7 cellular contexts compared by ENCODE assay signal in the genomic region with DNA sequence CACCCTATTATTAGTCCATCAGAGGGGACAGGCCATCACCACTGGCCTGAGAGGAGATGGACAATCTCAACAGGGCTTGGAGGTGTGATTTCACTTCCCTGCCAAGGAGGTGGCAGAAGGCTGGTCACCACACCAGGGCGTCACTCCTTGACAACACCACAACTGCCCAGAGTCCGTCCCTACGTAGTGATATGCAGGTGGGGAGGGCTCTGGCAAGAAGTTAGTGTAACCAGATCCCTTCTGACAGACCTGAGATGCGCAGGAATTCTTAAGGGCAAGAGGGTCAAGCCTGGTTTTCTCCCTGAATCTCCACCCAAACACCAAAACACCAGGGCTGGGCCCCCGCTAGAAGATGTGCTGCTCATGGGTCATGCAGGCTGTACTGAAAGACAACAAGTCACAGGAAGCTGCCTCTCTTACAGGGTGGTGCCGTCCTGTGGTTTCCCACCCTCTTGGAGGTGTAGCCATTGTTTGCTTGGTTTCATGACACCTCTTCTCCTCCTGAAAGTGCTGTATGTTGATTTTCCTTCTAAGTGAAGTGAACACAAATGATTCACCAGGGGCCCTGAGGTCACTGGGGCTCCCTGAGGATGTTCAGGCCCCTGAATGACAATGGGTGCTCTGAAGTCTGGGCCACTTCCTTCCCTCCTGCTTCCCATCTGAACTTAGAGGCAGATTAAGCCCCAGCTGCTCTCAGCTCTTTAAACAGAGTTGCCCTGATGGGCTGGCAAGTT. TPM values are rescaled to one million over a fixed set of nuclear protein-coding genes. Genes with fewer than 3 reads are reported as not detected.
DNase-seq lines count a peak whose midpoint lies in the region; ATAC-seq, FAIRE-seq and TF ChIP-seq lines count a peak whose summit lies in the region.

No MANE protein-coding gene starts in this region.

- H3K27ac Mint-ChIP-seq in chondrocyte (ENCODE audit: unreplicated experiment), result no peak overlapping the region

- dilution Hi-C loops in keratinocyte (cut with MboI; ENCODE audit: extremely low pct_ligation_motif_present, low sequenced_read_pairs), result no loop called here

- peaks cover 3% of the 10 kb centered on the region for H3K4me1 Mint-ChIP-seq in chondrocyte (ENCODE audit: low read depth)

- H3K36me3 ChIP-seq in keratinocyte (ENCODE audit: control insufficient read depth in 2 of 2, extremely low read depth in 1 of 2, insufficient read depth in 2 of 2, low read length in 2 of 2), result no peaks in the 10 kb centered on the region

- H3K36me3 Mint-ChIP-seq in chondrocyte (ENCODE audit: low read depth), result peaks cover 6% of the 10 kb centered on the region

- peaks cover 8% of the 10 kb centered on the region for H3K4me1 ChIP-seq in keratinocyte (ENCODE audit: control insufficient read depth, extremely low read depth, insufficient read depth, low read length)

- H3K27ac ChIP-seq in keratinocyte (ENCODE audit: control insufficient read depth, insufficient read depth, low read length), result peak overlapping the region; percentile 6

- H3K9ac ChIP-seq in keratinocyte (ENCODE audit: control insufficient read depth, extremely low read depth, insufficient read depth, low read length), result no peak overlapping the region

- no peak for ATAC-seq in GM21367 (IDR thresholded peaks at IDR 0.05; ENCODE audit: unreplicated experiment)

- no peaks in the 10 kb centered on the region for H3K9me1 ChIP-seq in keratinocyte (ENCODE audit: control insufficient read depth, extremely low read depth, insufficient read depth, low read length)

- H2AFZ ChIP-seq in keratinocyte (ENCODE audit: control insufficient read depth, low read length), result no peak overlapping the region

- H3K4me3 ChIP-seq in NB4 (ENCODE audit: low read depth, low read length) (no peak overlapping the region), keratinocyte (ENCODE audit: control insufficient read depth in 2 of 3, extremely low read depth in 1 of 3, insufficient read depth in 2 of 3, low read depth in 1 of 3, low read length in 3 of 3) (no peak overlapping the region)

- TF ChIP-seq CTCF in NB4 (IDR thresholded peaks at IDR 0.05; ENCODE audit: low read depth, low read length), result no peak
- no peak for TF ChIP-seq CTCF in keratinocyte (optimal IDR thresholded peaks at IDR 0.05 in 1 of 3, IDR thresholded peaks at IDR 0.05 in 1 of 3, conservative IDR thresholded peaks at IDR 0.05 in 1 of 3; ENCODE audit: extremely low read depth in 1 of 3, insufficient read depth in 2 of 3, low read length in 3 of 3)
- TF ChIP-seq CTCF in chondrocyte (IDR thresholded peaks at IDR 0.05), result no peak

- no peaks in the 10 kb centered on the region for H4K20me1 ChIP-seq in keratinocyte (ENCODE audit: control insufficient read depth, extremely low read depth, insufficient read depth, low read length)

- H3K9me3 ChIP-seq in keratinocyte (ENCODE audit: control insufficient read depth, low read depth, low read length), result no peaks in the 10 kb centered on the region

- no peak overlapping the region for H3K4me2 ChIP-seq in keratinocyte (ENCODE audit: control insufficient read depth, extremely low read depth, insufficient read depth, low read depth, low read length)

- H3K27me3 Mint-ChIP-seq in chondrocyte (ENCODE audit: low read depth), result no peaks in the 10 kb centered on the region

- H3K9me3 Mint-ChIP-seq in chondrocyte (ENCODE audit: low read depth), result peaks cover 12% of the 10 kb centered on the region

- no peaks in the 10 kb centered on the region for H3K79me2 ChIP-seq in keratinocyte (ENCODE audit: control insufficient read depth, insufficient read depth, low read length)

- no peak for TF ChIP-seq POLR2A in NB4 (IDR thresholded peaks at IDR 0.05; ENCODE audit: extremely low read depth, insufficient read length)

- no peak for FAIRE-seq in keratinocyte (lab: Jason Lieb, UNC)

- H3K4me3 Mint-ChIP-seq in chondrocyte (ENCODE audit: unreplicated experiment), result no peak overlapping the region

- DNase-seq in NB4 (ENCODE audit: low read depth), result peak; percentile 22
- peak; percentile 79 for DNase-seq in activated CD8-positive, alpha-beta memory T cell treated with anti-CD3 and anti-CD28 coated beads, Interleukin-2, amount 50 U/mL, for 48 hours
- DNase-seq in keratinocyte (ENCODE audit: low read depth, low spot score), result no peak
- peak; percentile 66 for DNase-seq in stimulated activated naive CD4-positive, alpha-beta T cell treated with Interleukin-2 at 50 U/mL for 16 hours (lab: John Stamatoyannopoulos, UW)
- no peak for DNase-seq in chondrocyte (ENCODE audit: low spot score)
- DNase-seq in NCI-H345 (lab: John Stamatoyannopoulos, UW), result no peak

- no peaks in the 10 kb centered on the region for H3K27me3 ChIP-seq in keratinocyte (ENCODE audit: control insufficient read depth, extremely low read depth, insufficient read depth, low read length)

RNA-seq across cellular contexts. Expression of a gene that starts 27.1 kb away (rescaled TPM):
- polyA plus RNA-seq in keratinocyte, result 2.3 to 4.8 TPM (median 3.3 TPM) in 3 replicates
- polyA plus RNA-seq in keratinocyte (2011; ENCODE audit: low read depth), result 4.8 TPM
- polyA plus RNA-seq in keratinocyte (2011; cell fraction: cytosol; rRNA removed), result 2.9 and 4.4 TPM in 2 replicates
- polyA plus RNA-seq in keratinocyte (2011; cell fraction: nucleus; rRNA removed), result 4.7 and 5.2 TPM in 2 replicates
- polyA plus RNA-seq in keratinocyte (2012; ENCODE audit: low replicate concordance), result 3.2 and 4.9 TPM in 2 replicates
- polyA minus RNA-seq in keratinocyte, result 3.4 to 8.8 TPM (median 4.7 TPM) in 3 replicates
- polyA minus RNA-seq in keratinocyte (2011; cell fraction: cytosol; rRNA and poly(A)+ RNA removed), result 2.7 TPM
- 5.3 and 12.3 TPM in 2 replicates for polyA minus RNA-seq in keratinocyte (2011; cell fraction: nucleus; rRNA and poly(A)+ RNA removed)
- total RNA-seq in chondrocyte, result 6.4 to 8.8 TPM (median 6.5 TPM) in 3 replicates

Comparison
In these comparisons a context has a peak if more than half of its experiments do, and no peak if none do; other contexts are left out.
1. DNase-seq: peak in NB4 (single experiment), activated CD8-positive, alpha-beta memory T cell treated with anti-CD3 and anti-CD28 coated beads, Interleukin-2, amount 50 U/mL, for 48 hours (single experiment) and stimulated activated naive CD4-positive, alpha-beta T cell treated with Interleukin-2 at 50 U/mL for 16 hours (single experiment); none in keratinocyte (single experiment), chondrocyte (single experiment) and NCI-H345 (single experiment).